In genomic region chr3:33179132-33179531, GRCh38 we compare ENCODE assay signal across 1 cellular context.
TF ChIP-seq lines count a peak whose summit lies in the region.

No MANE protein-coding gene starts in this region.

TF ChIP-seq in HepG2, 621 proteins besides CTCF, POLR2A, EP300 and RAD21:
- TF ChIP-seq THAP7 (CRISPR knock-in tag; IDR thresholded peaks at IDR 0.05) (no peak), NR3C1 (CRISPR knock-in tag; IDR thresholded peaks at IDR 0.05) (no peak), DNMT3B (CRISPR knock-in tag; conservative IDR thresholded peaks at IDR 0.05) (no peak), ZNF382 (CRISPR knock-in tag; IDR thresholded peaks at IDR 0.05; ENCODE audit: borderline replicate concordance) (peak; percentile 92; the same call in 1 of the 2 replicates)
